Comparison of ENCODE assay signal across 11 cellular contexts in the genomic region with DNA sequence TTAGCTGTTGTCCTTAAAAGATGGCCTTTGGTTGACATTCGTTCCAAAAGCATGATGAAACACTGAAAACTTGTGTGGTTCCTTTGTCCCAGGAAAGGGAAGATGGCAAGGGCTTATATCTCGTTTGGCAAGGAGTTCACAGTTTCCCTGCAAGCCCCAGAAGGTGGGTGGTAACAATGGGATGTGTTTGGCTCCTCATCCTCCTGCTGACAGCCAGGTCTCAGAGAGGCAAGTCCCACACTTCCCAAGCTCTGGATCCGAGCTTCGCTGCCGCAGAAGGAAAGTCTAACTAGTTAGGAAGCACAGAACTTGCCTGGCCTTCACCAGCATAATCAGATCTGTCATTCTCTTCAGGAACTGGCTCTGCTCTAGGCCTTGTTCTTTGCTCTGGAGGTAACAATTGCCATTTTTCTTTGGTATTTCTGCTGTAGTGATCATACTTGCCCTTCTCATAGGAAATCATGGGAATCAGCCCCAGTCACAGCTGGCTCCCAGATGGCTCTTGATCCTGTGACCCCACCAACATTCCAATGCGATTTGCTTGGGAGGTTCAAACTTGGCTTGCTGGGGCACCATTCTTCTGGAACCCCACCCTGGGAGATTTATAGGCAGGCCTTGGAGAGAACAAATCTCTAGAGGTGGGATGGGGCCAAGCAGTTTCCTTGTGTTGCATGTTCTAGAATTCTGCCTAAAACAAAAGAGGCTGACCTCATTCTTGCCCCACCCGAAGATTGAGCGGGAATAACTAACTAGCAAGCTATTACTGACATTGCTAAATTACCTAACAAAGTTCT. TPM values are rescaled to one million over a fixed set of nuclear protein-coding genes. Genes with fewer than 3 reads are reported as not detected.
DNase-seq lines count a peak whose midpoint lies in the region; ATAC-seq, FAIRE-seq and TF ChIP-seq lines count a peak whose summit lies in the region.
"Had no signal": no experiment of that assay in that cellular context is flagged by ENCODE, and none has a peak within 500 bp of the region (broad histone marks: within the 10 kb centered on the region; RNA-seq: fewer than 3 reads in every experiment).

No MANE protein-coding gene starts in this region.

- H3K79me2 ChIP-seq in K562 (ENCODE audit: control insufficient read depth, insufficient read depth, low read length), result no peaks in the 10 kb centered on the region

- H3K4me3 ChIP-seq in BJ (ENCODE audit: low read depth, low read length) (no peak overlapping the region), K562 (no peak overlapping the region), pancreas (no peak overlapping the region)

- H3K9me3 ChIP-seq in K562 (replicated peaks; ENCODE audit: control insufficient read depth, insufficient read depth, low read depth, low read length), result no peaks in the 10 kb centered on the region
- H3K9me3 ChIP-seq in pancreas, result no peaks in the 10 kb centered on the region

- peak overlapping the region; percentile 59; the same call in 1 of the 2 replicates for H2AFZ ChIP-seq in K562 (ENCODE audit: low read depth, low read length)

- no peak for TF ChIP-seq POLR2A in K562 (conservative IDR thresholded peaks at IDR 0.05)

- in situ Hi-C loops in K562 (cut with MboI), result no loop called here

- no peaks in the 10 kb centered on the region for H4K20me1 ChIP-seq in K562 (replicated peaks; ENCODE audit: control insufficient read depth, insufficient read depth, low read length)

- intact Hi-C loops in K562 (cut with micrococcal nuclease), result no loop called here
- intact Hi-C loops in Right ventricle myocardium superior (cut with DNase I), result no loop called here
- intact Hi-C loops in pancreas (cut with DNase I), result no loop called here

- no peak overlapping the region for H3K4me2 ChIP-seq in K562 (ENCODE audit: insufficient read depth, low read length)

- H3K36me3 ChIP-seq in BJ (ENCODE audit: control insufficient read depth, insufficient read depth, low read length) (no peaks in the 10 kb centered on the region), K562 (ENCODE audit: control insufficient read depth, insufficient read depth, low read length) (no peaks in the 10 kb centered on the region), pancreas (no peaks in the 10 kb centered on the region)

- 37% methylated on average over 8 of the region's 8 CpGs for WGBS in K562 (ENCODE audit: insufficient coverage, low coverage, missing lambda C conversion rate)
- WGBS in pancreas, 2 donors, result 69 to 70% methylated on average over 8 of the region's 8 CpGs

- CTCF ChIA-PET in BJ (lab: Yijun Ruan, JAX) (interaction anchor here (1.6 to 2.1 kb wide), 2 partner anchors 34 to 119 kb away, joined by 4 to 6 read pairs; no protein-coding TSS in a partner anchor), K562 (lab: Yijun Ruan, JAX; ENCODE audit: low intra/inter-chr PET ratio) (no interaction called here), GM10248 (lab: Yijun Ruan, JAX) (interaction anchor here (0.9 kb wide), 1 partner anchor 15 kb away, joined by 4 read pairs; no protein-coding TSS in a partner anchor)

- no peak for TF ChIP-seq CTCF in BJ (IDR thresholded peaks at IDR 0.05; ENCODE audit: insufficient read depth, low read depth, low read length)
- TF ChIP-seq CTCF in K562 (IDR thresholded peaks at IDR 0.05 in 2 of 3, conservative IDR thresholded peaks at IDR 0.05 in 1 of 3; ENCODE audit: insufficient read depth in 2 of 3, low read depth in 1 of 3, low read length in 3 of 3), result no peak
- TF ChIP-seq CTCF in pancreas (IDR thresholded peaks at IDR 0.05), result no peak
- no peak for TF ChIP-seq CTCF in GM10248 (IDR thresholded peaks at IDR 0.05; ENCODE audit: control extremely low read depth, extremely low read depth, low read depth, missing control alignments)

- BruUV-seq in K562 (replicated peaks; lab: Mats Ljungman, UMichigan), result no TSS peak

- TF ChIP-seq EP300 in K562 (IDR thresholded peaks at IDR 0.05; ENCODE audit: low read length), result no peak

- POLR2A ChIA-PET in BJ (lab: Charles Lee) (no interaction called here), K562 (lab: Yijun Ruan, JAX) (interaction anchor here (1.0 to 2.5 kb wide), 5 partner anchors 12 to 408 kb away, joined by 3 to 13 read pairs (median 5); partner anchors contain the start of gene KPNA2), GM10248 (lab: Yijun Ruan, JAX) (no interaction called here)

- H3K9ac ChIP-seq in K562 (ENCODE audit: insufficient read depth in 1 of 2, low read depth in 2 of 2, low read length in 2 of 2), result no peak overlapping the region

- H3K27me3 ChIP-seq in BJ (ENCODE audit: control insufficient read depth, insufficient read depth, low read length) (no peaks in the 10 kb centered on the region), K562 (ENCODE audit: control insufficient read depth in 2 of 2, insufficient read depth in 2 of 2, low read length in 2 of 2) (no peaks in the 10 kb centered on the region), pancreas (no peaks in the 10 kb centered on the region)

- no peak overlapping the region for H3K27ac ChIP-seq in K562 (ENCODE audit: extremely low read depth, low read depth, low read length)
- peak overlapping the region in 2 of 4 donors; percentile 31 to 62 for H3K27ac ChIP-seq in pancreas

- H3K4me1 ChIP-seq in K562 (replicated peaks in 1 of 2; ENCODE audit: control insufficient read depth in 2 of 2, insufficient read depth in 2 of 2, low read length in 2 of 2) (no peaks in the 10 kb centered on the region; a peak in 3 of 5 replicates), pancreas (no peaks in the 10 kb centered on the region)

- H3K9me1 ChIP-seq in K562 (ENCODE audit: control insufficient read depth, insufficient read depth, low read length), result no peaks in the 10 kb centered on the region

- DNase-seq in BJ (ENCODE audit: low read depth) (peak; percentile 86), K562 (ENCODE audit: extremely low read depth in 1 of 4, low spot score in 3 of 4) (no peak), Right ventricle myocardium superior (peak; percentile 65), pancreas (peak in 1 of 6 donors; percentile 21), GM10248 (ENCODE audit: extremely low spot score) (no peak), H4 (ENCODE audit: low spot score) (no peak)
- DNase-seq: activated CD4-positive, alpha-beta T cell treated with anti-CD3 and anti-CD28 coated beads for 1 hour; effector CD8-positive, alpha-beta T cell; stimulated activated naive CD4-positive, alpha-beta T cell had no signal

- ATAC-seq in K562 (peak; percentile 32; the same call in 2 of the 3 replicates), Right ventricle myocardium superior (ENCODE audit: poor library complexity) (peak; percentile 82), pancreas (peak in 3 of 4 donors; percentile 25 to 53 (median 40)), HG02678 (IDR thresholded peaks at IDR 0.05; ENCODE audit: unreplicated experiment) (no peak), GM21390 (IDR thresholded peaks at IDR 0.05; ENCODE audit: unreplicated experiment) (no peak)

- TF ChIP-seq RAD21 in K562 (CRISPR knock-in tag; conservative IDR thresholded peaks at IDR 0.05 in 1 of 2, IDR thresholded peaks at IDR 0.05 in 1 of 2), result no peak

- FAIRE-seq in K562 (lab: Jason Lieb, UNC), result no peak
- no peak for FAIRE-seq in pancreas (lab: Jason Lieb, UNC)

RNA-seq across cellular contexts. Expression of gene KPNA2, which starts 17.9 kb away (rescaled TPM):
- polyA plus RNA-seq in BJ (2011; rRNA removed) (165 and 212 TPM in 2 replicates), K562 (2011; rRNA removed) (200 and 229 TPM in 2 replicates), K562 (2014; fragmentation: Illumina TruSeq; extraction: Trizol) (232 and 250 TPM in 2 replicates), K562 (2014; fragmentation: Nextera tagmentation; extraction: Ambion mirVana) (100 to 1,000 TPM; 594 to 984 TPM), K562 (2014; rRNA removed) (136 and 162 TPM in 2 replicates), pancreas (1 to 10 TPM; 4.4 to 7.4 TPM)
- polyA minus RNA-seq in BJ (2011; rRNA and poly(A)+ RNA removed), result 178 and 220 TPM in 2 replicates
- total RNA-seq in K562 (2011; cell fraction: chromatin; rRNA removed; ENCODE audit: low replicate concordance), result 165 and 234 TPM in 2 replicates
- 104 and 108 TPM in 2 replicates for total RNA-seq in K562 (2011; cell fraction: nucleolus; rRNA removed)
- 115 and 124 TPM in 2 replicates for total RNA-seq in K562 (2011; cell fraction: nucleoplasm; rRNA removed)
- total RNA-seq in K562 (2014; rRNA removed) (132 and 140 TPM in 2 replicates), K562 (2014; rRNA removed; fragmentation: Illumina TruSeq; extraction: Trizol) (241 and 267 TPM in 2 replicates), K562 (2015; rRNA removed; fragmentation: Illumina TruSeq; extraction: Trizol) (235 and 243 TPM in 2 replicates), K562 (2021) (219 and 223 TPM in 2 replicates), Right ventricle myocardium superior (19.7 TPM), pancreas (10 to 100 TPM in 2 of 6 donors, 1 to 10 TPM in 4; 3.3 to 10.5 (median 5.7) TPM)
- polyA plus RNA-seq in K562 (2011; cell fraction: cytosol; rRNA removed), result 215 and 240 TPM in 2 replicates
- 127 and 151 TPM in 2 replicates for polyA plus RNA-seq in K562 (2011; cell fraction: nucleus; rRNA removed)
- 168 and 218 TPM in 2 replicates for polyA plus RNA-seq in K562 (2012)
- 466 and 590 TPM in 2 replicates for polyA minus RNA-seq in K562 (2011; rRNA and poly(A)+ RNA removed)
- polyA minus RNA-seq in K562 (2011; cell fraction: cytosol; rRNA and poly(A)+ RNA removed), result 201 and 253 TPM in 2 replicates
- 75.3 and 108 TPM in 2 replicates for polyA minus RNA-seq in K562 (2011; cell fraction: nucleus; rRNA and poly(A)+ RNA removed)
- total RNA-seq in H4 (2014; rRNA removed; shearing (Covaris generic)), result 394 and 483 TPM in 2 replicates

RNA-seq across cellular contexts. Expression of gene C17orf58, which starts 57.2 kb away (rescaled TPM):
- polyA plus RNA-seq in BJ (2011; rRNA removed) (7.9 and 8.9 TPM in 2 replicates), K562 (2011; rRNA removed) (29.2 and 32.7 TPM in 2 replicates), K562 (2014; fragmentation: Illumina TruSeq; extraction: Trizol) (22.7 and 27.6 TPM in 2 replicates), K562 (2014; fragmentation: Nextera tagmentation; extraction: Ambion mirVana) (1 to 10 TPM; 8.6 to 9.9 TPM), K562 (2014; rRNA removed) (32.7 and 35.3 TPM in 2 replicates), pancreas (1 to 10 TPM; 4.8 to 7.5 TPM)
- polyA minus RNA-seq in BJ (2011; rRNA and poly(A)+ RNA removed), result 2.8 and 5.0 TPM in 2 replicates
- 8.4 TPM in 2 replicates for total RNA-seq in K562 (2011; cell fraction: chromatin; rRNA removed; ENCODE audit: low replicate concordance)
- 9.0 and 9.7 TPM in 2 replicates for total RNA-seq in K562 (2011; cell fraction: nucleolus; rRNA removed)
- 9.8 and 10.7 TPM in 2 replicates for total RNA-seq in K562 (2011; cell fraction: nucleoplasm; rRNA removed)
- total RNA-seq in K562 (2014; rRNA removed) (37.4 and 42.5 TPM in 2 replicates), K562 (2014; rRNA removed; fragmentation: Illumina TruSeq; extraction: Trizol) (23.6 and 24.7 TPM in 2 replicates), K562 (2015; rRNA removed; fragmentation: Illumina TruSeq; extraction: Trizol) (17.0 and 17.8 TPM in 2 replicates), K562 (2021) (25.2 and 27.6 TPM in 2 replicates), Right ventricle myocardium superior (7.9 TPM), pancreas (1 to 10 TPM; 3.0 to 8.7 (median 5.5) TPM)
- 22.6 and 29.6 TPM in 2 replicates for polyA plus RNA-seq in K562 (2011; cell fraction: cytosol; rRNA removed)
- polyA plus RNA-seq in K562 (2011; cell fraction: nucleus; rRNA removed), result 15.5 and 16.7 TPM in 2 replicates
- polyA plus RNA-seq in K562 (2012), result 19.9 and 20.2 TPM in 2 replicates
- polyA minus RNA-seq in K562 (2011; rRNA and poly(A)+ RNA removed), result 14.0 and 16.2 TPM in 2 replicates
- 7.6 and 11.4 TPM in 2 replicates for polyA minus RNA-seq in K562 (2011; cell fraction: cytosol; rRNA and poly(A)+ RNA removed)
- polyA minus RNA-seq in K562 (2011; cell fraction: nucleus; rRNA and poly(A)+ RNA removed), result 3.9 and 4.7 TPM in 2 replicates
- 20.3 and 25.5 TPM in 2 replicates for total RNA-seq in H4 (2014; rRNA removed; shearing (Covaris generic))

Comparison
In these comparisons a context has a peak if more than half of its experiments do, and no peak if none do; other contexts are left out.
1. DNase-seq: peak in BJ (single experiment) and Right ventricle myocardium superior (single experiment); none in K562 (0 of 4), GM10248 (single experiment) and H4 (single experiment).
2. ATAC-seq: peak in K562 (single experiment), Right ventricle myocardium superior (single experiment) and pancreas (3 of 4); none in HG02678 (single experiment) and GM21390 (single experiment).